In the genomic region with DNA sequence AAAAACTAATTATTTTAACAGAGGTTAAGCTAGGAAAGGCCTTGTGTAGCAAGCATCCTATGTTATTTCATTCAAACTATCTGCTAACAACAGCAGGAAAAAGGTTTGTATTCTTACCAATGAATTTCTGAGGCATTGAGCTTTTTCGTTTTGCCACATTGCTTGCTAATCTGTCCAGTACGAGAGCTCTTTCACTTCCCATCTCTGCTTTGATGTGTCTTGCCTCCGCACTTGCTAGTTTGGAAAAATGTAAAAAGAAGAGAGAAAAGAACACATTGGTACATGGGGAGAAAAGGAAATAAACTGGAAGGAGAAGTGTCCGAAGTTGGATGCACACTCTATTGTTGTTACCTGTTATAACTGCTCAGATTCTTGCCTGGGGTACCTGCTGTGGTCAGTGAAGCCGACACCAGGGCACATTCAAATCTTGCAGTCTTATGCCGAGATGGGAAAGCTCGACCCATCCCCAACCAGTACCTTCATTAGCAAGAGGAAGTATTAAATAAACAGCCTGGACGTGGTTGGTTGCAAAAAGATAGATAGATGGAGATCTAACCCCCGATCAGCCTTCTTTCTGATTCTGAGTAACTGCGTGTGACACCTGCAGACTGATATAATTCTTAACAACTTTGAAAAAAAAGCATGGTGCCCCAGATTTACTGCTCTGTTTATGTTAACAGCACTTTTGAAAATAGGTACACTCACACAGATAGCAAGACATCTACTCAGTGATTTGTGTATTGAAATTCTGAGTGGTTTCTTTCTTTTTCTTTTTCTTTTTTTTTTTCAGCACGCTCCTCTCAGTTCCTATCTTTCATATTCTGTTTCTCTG, we compare ENCODE assay signal across 8 cellular contexts. TPM values are rescaled to one million over a fixed set of nuclear protein-coding genes. Genes with fewer than 3 reads are reported as not detected.
DNase-seq lines count a peak whose midpoint lies in the region; ATAC-seq and TF ChIP-seq lines count a peak whose summit lies in the region.

No MANE protein-coding gene starts in this region.

- peak overlapping the region; percentile 73 for H3K4me3 ChIP-seq in GM08714 (ENCODE audit: low read length)

- ATAC-seq in HG03196 (IDR thresholded peaks at IDR 0.05; ENCODE audit: unreplicated experiment): peak; percentile 42

- DNase-seq in central memory CD4-positive, alpha-beta T cell: peak; percentile 44
- DNase-seq in HK-2 (ENCODE audit: unreplicated experiment) (no peak), DMS153 treated with DMSO at 0.1 percent for 48 hours (lab: John Stamatoyannopoulos, UW; ENCODE audit: unreplicated experiment) (no peak), dermis blood vessel endothelial cell (no peak), NCI-H128 (lab: John Stamatoyannopoulos, UW; ENCODE audit: unreplicated experiment) (no peak)

- TF ChIP-seq POLR2A in GM19193 (IDR thresholded peaks at IDR 0.05; ENCODE audit: extremely low read depth, insufficient read depth, insufficient read length): peak; percentile 53

RNA-seq across cellular contexts. Expression of a gene that starts 40.0 kb away (rescaled TPM):
- total RNA-seq in dermis blood vessel endothelial cell: 0.28 and 0.34 TPM in 2 replicates

RNA-seq across cellular contexts. Expression of a gene that starts 47.4 kb away (rescaled TPM):
- total RNA-seq in dermis blood vessel endothelial cell: 13.4 and 18.5 TPM in 2 replicates
